2 cellular contexts compared by ENCODE assay signal in the genomic region with DNA sequence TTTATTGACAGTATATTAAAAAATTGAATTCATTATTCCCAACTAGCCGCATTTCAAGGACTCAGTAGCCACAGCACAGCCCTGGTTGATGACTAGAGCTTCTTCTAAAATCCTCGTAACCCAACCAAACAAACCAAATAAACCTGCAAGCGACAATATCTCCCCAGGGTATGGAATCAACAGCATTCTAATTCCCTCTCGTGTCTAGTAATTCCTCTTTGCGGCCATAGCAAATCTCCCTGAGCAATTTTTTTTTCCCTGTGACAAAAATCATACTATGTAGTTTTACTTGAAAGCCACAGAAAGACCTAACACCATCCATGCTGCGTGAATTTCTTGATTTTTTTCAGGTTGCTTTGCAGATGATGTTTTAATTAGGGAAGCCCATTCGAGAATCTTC.
TF ChIP-seq lines count a peak whose summit lies in the region.

No MANE protein-coding gene starts in this region.

TF ChIP-seq in HEK293, 187 proteins besides CTCF, POLR2A, EP300 and RAD21 (continued from another document):
- TF ChIP-seq ZSCAN30 (tag by site-specific recombination; IDR thresholded peaks at IDR 0.05) = no peak

TF ChIP-seq in GM12878, 131 proteins besides CTCF, POLR2A, EP300 and RAD21 (continued from another document):
- TF ChIP-seq, protein P1, sequence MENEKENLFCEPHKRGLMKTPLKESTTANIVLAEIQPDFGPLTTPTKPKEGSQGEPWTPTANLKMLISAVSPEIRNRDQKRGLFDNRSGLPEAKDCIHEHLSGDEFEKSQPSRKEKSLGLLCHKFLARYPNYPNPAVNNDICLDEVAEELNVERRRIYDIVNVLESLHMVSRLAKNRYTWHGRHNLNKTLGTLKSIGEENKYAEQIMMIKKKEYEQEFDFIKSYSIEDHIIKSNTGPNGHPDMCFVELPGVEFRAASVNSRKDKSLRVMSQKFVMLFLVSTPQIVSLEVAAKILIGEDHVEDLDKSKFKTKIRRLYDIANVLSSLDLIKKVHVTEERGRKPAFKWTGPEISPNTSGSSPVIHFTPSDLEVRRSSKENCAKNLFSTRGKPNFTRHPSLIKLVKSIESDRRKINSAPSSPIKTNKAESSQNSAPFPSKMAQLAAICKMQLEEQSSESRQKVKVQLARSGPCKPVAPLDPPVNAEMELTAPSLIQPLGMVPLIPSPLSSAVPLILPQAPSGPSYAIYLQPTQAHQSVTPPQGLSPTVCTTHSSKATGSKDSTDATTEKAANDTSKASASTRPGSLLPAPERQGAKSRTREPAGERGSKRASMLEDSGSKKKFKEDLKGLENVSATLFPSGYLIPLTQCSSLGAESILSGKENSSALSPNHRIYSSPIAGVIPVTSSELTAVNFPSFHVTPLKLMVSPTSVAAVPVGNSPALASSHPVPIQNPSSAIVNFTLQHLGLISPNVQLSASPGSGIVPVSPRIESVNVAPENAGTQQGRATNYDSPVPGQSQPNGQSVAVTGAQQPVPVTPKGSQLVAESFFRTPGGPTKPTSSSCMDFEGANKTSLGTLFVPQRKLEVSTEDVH (IDR thresholded peaks at IDR 0.05; ENCODE audit: low read depth, partially characterized antibody) = no peak
- TF ChIP-seq SMAD5 (IDR thresholded peaks at IDR 0.05; ENCODE audit: low read depth) (no peak), ZNF274 (IDR thresholded peaks at IDR 0.05; ENCODE audit: insufficient read depth, insufficient read length) (no peak), RAD51 (IDR thresholded peaks at IDR 0.05) (no peak), CBX5 (IDR thresholded peaks at IDR 0.05; ENCODE audit: low read depth) (no peak), CBFB (IDR thresholded peaks at IDR 0.05; ENCODE audit: low read depth) (no peak)
- TF ChIP-seq, protein P2, sequence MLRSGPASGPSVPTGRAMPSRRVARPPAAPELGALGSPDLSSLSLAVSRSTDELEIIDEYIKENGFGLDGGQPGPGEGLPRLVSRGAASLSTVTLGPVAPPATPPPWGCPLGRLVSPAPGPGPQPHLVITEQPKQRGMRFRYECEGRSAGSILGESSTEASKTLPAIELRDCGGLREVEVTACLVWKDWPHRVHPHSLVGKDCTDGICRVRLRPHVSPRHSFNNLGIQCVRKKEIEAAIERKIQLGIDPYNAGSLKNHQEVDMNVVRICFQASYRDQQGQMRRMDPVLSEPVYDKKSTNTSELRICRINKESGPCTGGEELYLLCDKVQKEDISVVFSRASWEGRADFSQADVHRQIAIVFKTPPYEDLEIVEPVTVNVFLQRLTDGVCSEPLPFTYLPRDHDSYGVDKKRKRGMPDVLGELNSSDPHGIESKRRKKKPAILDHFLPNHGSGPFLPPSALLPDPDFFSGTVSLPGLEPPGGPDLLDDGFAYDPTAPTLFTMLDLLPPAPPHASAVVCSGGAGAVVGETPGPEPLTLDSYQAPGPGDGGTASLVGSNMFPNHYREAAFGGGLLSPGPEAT (IDR thresholded peaks at IDR 0.05; ENCODE audit: low read depth) = no peak
TF ChIP-seq in GM12878: peak in this region for 0.
